Comparison of ENCODE assay signal across 1 cellular context in the genomic region with DNA sequence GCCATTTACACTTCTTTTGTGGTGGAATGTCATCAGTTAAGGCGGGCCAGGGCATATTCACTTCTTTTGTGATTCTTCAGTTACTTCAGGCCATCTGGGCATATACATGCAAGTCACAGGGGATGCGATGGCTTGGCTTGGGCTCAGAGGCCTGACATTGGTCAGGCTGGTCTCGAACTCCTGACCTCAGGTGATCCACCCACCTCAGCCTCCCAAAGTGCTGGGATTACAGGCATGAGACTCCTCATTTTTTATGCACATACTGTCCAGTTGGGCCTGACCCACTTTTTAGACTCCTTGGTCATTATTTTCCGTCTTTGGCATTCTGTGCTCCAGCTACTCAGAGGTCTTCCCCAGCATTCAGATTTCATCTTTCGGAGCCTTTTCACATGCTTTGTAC. TPM values are rescaled to one million over a fixed set of nuclear protein-coding genes. Genes with fewer than 3 reads are reported as not detected.
"Had no signal": no experiment of that assay in that cellular context is flagged by ENCODE, and none has a peak within 500 bp of the region (broad histone marks: within the 10 kb centered on the region; RNA-seq: fewer than 3 reads in every experiment).

No MANE protein-coding gene starts in this region.

RNA-seq across cellular contexts. Expression of a gene that starts 47.3 kb away (rescaled TPM):
- total RNA-seq: skeletal muscle tissue had no signal
